ENCODE assay signal across 12 cellular contexts in genomic region chr3:17182158-17182557, GRCh38.
DNase-seq lines count a peak whose midpoint lies in the region; ATAC-seq and TF ChIP-seq lines count a peak whose summit lies in the region.
"Had no signal": no experiment of that assay in that cellular context is flagged by ENCODE, and none has a peak within 500 bp of the region (broad histone marks: within the 10 kb centered on the region; RNA-seq: fewer than 3 reads in every experiment).

No MANE protein-coding gene starts in this region.

- WGBS in stomach, 5 donors, result 54 to 64% (median 57%) methylated on average over 5 of the region's 5 CpGs

- no peak overlapping the region for H3K27ac ChIP-seq in stomach

- ATAC-seq in GM19468 (IDR thresholded peaks at IDR 0.05; ENCODE audit: extremely low read depth, unreplicated experiment), result peak; percentile 24
- ATAC-seq in HG03095 (IDR thresholded peaks at IDR 0.05; ENCODE audit: unreplicated experiment), result peak; percentile 69
- ATAC-seq: left cardiac atrium had no signal

- DNase-seq in GM12865 (ENCODE audit: low read depth) (peak; percentile 75), astrocyte of the hippocampus (ENCODE audit: low read depth, low spot score) (peak; percentile 38), stomach (no peak), activated gamma-delta T cell (lab: John Stamatoyannopoulos, UW) (no peak), HuH-7 (ENCODE audit: low spot score) (no peak), mesothelial cell of epicardium (ENCODE audit: low spot score in 2 of 2, unreplicated experiment in 2 of 2) (no peak)
- DNase-seq: left cardiac atrium, NCI-H526 treated with DMSO at 0.1 percent for 48 hours had no signal

- H3K4me3 Mint-ChIP-seq in mesothelial cell of epicardium, result no peak overlapping the region

- H3K4me1 ChIP-seq in stomach, result no peaks in the 10 kb centered on the region

- H3K9me3 ChIP-seq in stomach, result no peaks in the 10 kb centered on the region

- H3K27me3 ChIP-seq in stomach, result no peaks in the 10 kb centered on the region

- peaks cover 13% of the 10 kb centered on the region for H3K36me3 Mint-ChIP-seq in mesothelial cell of epicardium

- H3K27ac Mint-ChIP-seq in mesothelial cell of epicardium, result no peak overlapping the region

- H3K4me3 ChIP-seq in GM12865 (ENCODE audit: low read depth, low read length) (no peak overlapping the region), stomach (no peak overlapping the region)

- no peak for TF ChIP-seq POLR2A in stomach (IDR thresholded peaks at IDR 0.05)

- H3K36me3 ChIP-seq in stomach, result peaks cover 13 to 31% (median 24%) of the 10 kb centered on the region in 4 donors

- H3K9me3 Mint-ChIP-seq in mesothelial cell of epicardium, result peaks cover 4% of the 10 kb centered on the region
- H3K9me3 Mint-ChIP-seq: activated naive CD4-positive, alpha-beta T cell treated with anti-CD3 and anti-CD28 coated beads, Interleukin-2, amount 50 U/mL, for 72 hours; IgD-negative memory B cell had no signal

- TF ChIP-seq EP300 in stomach (IDR thresholded peaks at IDR 0.05), result no peak

- H3K4me1 Mint-ChIP-seq in mesothelial cell of epicardium, result no peaks in the 10 kb centered on the region

- intact Hi-C loops in stomach (cut with DNase I; ENCODE audit: low total_unique reads), result no loop called here

- no peaks in the 10 kb centered on the region for H3K27me3 Mint-ChIP-seq in mesothelial cell of epicardium (ENCODE audit: low read depth)
- H3K27me3 Mint-ChIP-seq: IgD-negative memory B cell had no signal

- TF ChIP-seq CTCF in GM12865 (IDR thresholded peaks at IDR 0.05; ENCODE audit: insufficient read depth, low read depth, low read length, missing control alignments) (no peak), stomach (IDR thresholded peaks at IDR 0.05) (no peak), mesothelial cell of epicardium (IDR thresholded peaks at IDR 0.05; ENCODE audit: unreplicated experiment) (no peak)

Comparison
In these comparisons a context has a peak if more than half of its experiments do, and no peak if none do; other contexts are left out.
1. DNase-seq: peak in GM12865 (single experiment) and astrocyte of the hippocampus (single experiment); none in stomach (single experiment), activated gamma-delta T cell (single experiment), HuH-7 (single experiment) and mesothelial cell of epicardium (0 of 2).